ENCODE assay signal across 26 cellular contexts in genomic region chr1:87814573-87814972, GRCh38.
"Had no signal": no experiment of that assay in that cellular context is flagged by ENCODE, and none has a peak within 500 bp of the region (broad histone marks: within the 10 kb centered on the region; RNA-seq: fewer than 3 reads in every experiment).

No MANE protein-coding gene starts in this region.

- H3K27ac Mint-ChIP-seq: activated B cell treated with CpG ODN at 0.5 μM for 24 hours; activated CD4-positive, alpha-beta T cell treated with anti-CD3 and anti-CD28 coated beads for 36 hours; activated naive CD8-positive, alpha-beta T cell treated with anti-CD3 and anti-CD28 coated beads for 36 hours; dendritic cell treated with granulocyte-macrophage colony-stimulating factor and Interleukin-4, amounts not matched to agents 40 ng/mL and 50 ng/mL, for 4 days; natural killer cell; neural progenitor cell; type B pancreatic cell had no signal

- ATAC-seq: activated CD4-positive, alpha-beta T cell treated with anti-CD3 and anti-CD28 coated beads for 36 hours; gastroesophageal sphincter; natural killer cell; right cardiac atrium; stimulated activated naive CD8-positive, alpha-beta T cell treated with anti-CD3 and anti-CD28 coated beads, Interleukin-15, Interleukin-2, amounts not matched to agents 100 U/mL and 50 U/mL, for 24 hours had no signal

- H3K36me3 Mint-ChIP-seq: activated naive CD8-positive, alpha-beta T cell treated with anti-CD3 and anti-CD28 coated beads for 36 hours; natural killer cell; neural progenitor cell; type B pancreatic cell had no signal

- H3K27me3 Mint-ChIP-seq: activated B cell treated with CpG ODN at 0.5 μM for 24 hours; activated CD4-positive, alpha-beta T cell treated with anti-CD3 and anti-CD28 coated beads for 36 hours; activated naive CD8-positive, alpha-beta T cell treated with anti-CD3 and anti-CD28 coated beads for 36 hours; dendritic cell treated with granulocyte-macrophage colony-stimulating factor and Interleukin-4, amounts not matched to agents 40 ng/mL and 50 ng/mL, for 4 days; type B pancreatic cell had no signal

- H3K4me3 Mint-ChIP-seq: activated B cell treated with CpG ODN at 0.5 μM for 24 hours; activated CD4-positive, alpha-beta T cell treated with anti-CD3 and anti-CD28 coated beads for 36 hours; activated naive CD8-positive, alpha-beta T cell treated with anti-CD3 and anti-CD28 coated beads for 36 hours; dendritic cell treated with granulocyte-macrophage colony-stimulating factor and Interleukin-4, amounts not matched to agents 40 ng/mL and 50 ng/mL, for 4 days; natural killer cell; neural progenitor cell; type B pancreatic cell had no signal

- H3K27ac ChIP-seq: adrenal gland, breast epithelium, epithelial cell of prostate, esophagus squamous epithelium, hepatocyte, left ventricle myocardium inferior, neural progenitor cell, spleen, vagina had no signal

- H3K27me3 ChIP-seq: adrenal gland, breast epithelium, esophagus squamous epithelium, gastroesophageal sphincter, hepatocyte, neural progenitor cell, spleen, vagina had no signal

- H3K4me1 ChIP-seq: adrenal gland, breast epithelium, vagina had no signal

- H3K9me3 Mint-ChIP-seq: activated B cell treated with CpG ODN at 0.5 μM for 24 hours; activated naive CD8-positive, alpha-beta T cell treated with anti-CD3 and anti-CD28 coated beads for 36 hours; natural killer cell; neural progenitor cell; type B pancreatic cell had no signal

- H2AFZ ChIP-seq: hepatocyte, neural progenitor cell had no signal

- DNase-seq: activated B cell treated with CpG ODN at 0.5 μM for 24 hours; activated CD4-positive, alpha-beta T cell treated with anti-CD3 and anti-CD28 coated beads for 36 hours; activated effector memory CD4-positive, alpha-beta T cell treated with Interleukin-2 at 50 U/mL for 16 hours; activated naive CD4-positive, alpha-beta T cell treated with Interleukin-2 at 50 U/mL for 16 hours; activated naive CD8-positive, alpha-beta T cell treated with anti-CD3 and anti-CD28 coated beads for 36 hours; adrenal gland; aorta; central memory CD4-positive, alpha-beta T cell; esophagus squamous epithelium; islet precursor cell; left ventricle myocardium inferior; mesendoderm; natural killer cell; right cardiac atrium; spleen; stimulated activated naive CD8-positive, alpha-beta T cell treated with anti-CD3 and anti-CD28 coated beads, Interleukin-15, Interleukin-2, amounts not matched to agents 100 U/mL and 50 U/mL, for 24 hours; T-helper 2 cell had no signal

- H3K9me3 ChIP-seq: adrenal gland, breast epithelium, esophagus squamous epithelium, gastroesophageal sphincter, left ventricle myocardium inferior, spleen, vagina had no signal

- H3K4me3 ChIP-seq: adrenal gland, breast epithelium, esophagus squamous epithelium, gastroesophageal sphincter, hepatocyte, left ventricle myocardium inferior, lung, neural progenitor cell, spleen, vagina had no signal

- H3K36me3 ChIP-seq: adrenal gland, breast epithelium, esophagus squamous epithelium, gastroesophageal sphincter, left ventricle myocardium inferior, neural progenitor cell, spleen, vagina had no signal

- H3K79me2 ChIP-seq: hepatocyte had no signal

- H3K4me2 ChIP-seq: hepatocyte, neural progenitor cell had no signal

- H3K4me1 Mint-ChIP-seq: activated CD4-positive, alpha-beta T cell treated with anti-CD3 and anti-CD28 coated beads for 36 hours; activated naive CD8-positive, alpha-beta T cell treated with anti-CD3 and anti-CD28 coated beads for 36 hours; natural killer cell had no signal

- H3K9ac ChIP-seq: neural progenitor cell had no signal
